In genomic region chr19:46299695-46300094, GRCh38 we compare ENCODE assay signal across 12 cellular contexts. TPM values are rescaled to one million over a fixed set of nuclear protein-coding genes. Genes with fewer than 3 reads are reported as not detected.
A peak's percentile ranks its signal among the peaks of the same experiment; 100 is the strongest.
DNase-seq lines count a peak whose midpoint lies in the region; ATAC-seq, FAIRE-seq and TF ChIP-seq lines count a peak whose summit lies in the region.
"Had no signal": no experiment of that assay in that cellular context is flagged by ENCODE, and none has a peak within 500 bp of the region (broad histone marks: within the 10 kb centered on the region; RNA-seq: fewer than 3 reads in every experiment).

No MANE protein-coding gene starts in this region.

- DNase-seq in kidney (no peak), skeletal muscle cell (ENCODE audit: low read depth) (no peak), COLO668 (lab: John Stamatoyannopoulos, UW; ENCODE audit: unreplicated experiment) (no peak), omental fat pad (ENCODE audit: low spot score) (no peak), 8988T (no peak)
- DNase-seq in activated T-helper 1 cell treated with anti-CD3 and anti-CD28 coated beads, Interleukin-12 subunit alpha, Interleukin-12 subunit beta, Interleukin-2, Interleukin-4 antibody, amounts not matched to agents 30 ng/mL and 10 ng/mL and 1 ng/mL, durations not matched to agents 14 hours and 24 hours and 36 hours (ENCODE audit: low spot score), result no peak
- DNase-seq: central memory CD4-positive, alpha-beta T cell; KG1 had no signal

- intact Hi-C loops in kidney (cut with DNase I), result no loop called here
- intact Hi-C loops in activated T-helper 1 cell treated with anti-CD3 and anti-CD28 coated beads, Interleukin-12 subunit alpha, Interleukin-12 subunit beta, Interleukin-2, Interleukin-4 antibody, amounts not matched to agents 30 ng/mL and 10 ng/mL and 1 ng/mL, durations not matched to agents 14 hours and 24 hours and 36 hours (cut with micrococcal nuclease), result no loop called here

- H3K27me3 Mint-ChIP-seq in brain, result peaks cover 4% of the 10 kb centered on the region
- H3K27me3 Mint-ChIP-seq in activated T-helper 1 cell treated with anti-CD3 and anti-CD28 coated beads, Interleukin-12 subunit alpha, Interleukin-12 subunit beta, Interleukin-2, Interleukin-4 antibody, amounts not matched to agents 30 ng/mL and 10 ng/mL and 1 ng/mL, durations not matched to agents 14 hours and 24 hours and 36 hours (ENCODE audit: insufficient read depth), result peaks cover 25% of the 10 kb centered on the region

- FAIRE-seq in kidney (lab: Jason Lieb, UNC), result no peak

- H3K9me3 Mint-ChIP-seq in brain, result peaks cover 0 to 5% (median 2%) of the 10 kb centered on the region in 5 experiments
- no peaks in the 10 kb centered on the region for H3K9me3 Mint-ChIP-seq in activated T-helper 1 cell treated with anti-CD3 and anti-CD28 coated beads, Interleukin-12 subunit alpha, Interleukin-12 subunit beta, Interleukin-2, Interleukin-4 antibody, amounts not matched to agents 30 ng/mL and 10 ng/mL and 1 ng/mL, durations not matched to agents 14 hours and 24 hours and 36 hours
- H3K9me3 Mint-ChIP-seq: stimulated activated effector memory CD8-positive, alpha-beta T cell treated with anti-CD3 and anti-CD28 coated beads, Interleukin-12 subunit alpha, Interleukin-12 subunit beta, amount 100 ng/mL, for 72 hours had no signal

- peak overlapping the region; percentile 64 to 97 (median 90) for H3K27ac Mint-ChIP-seq in brain
- no peak overlapping the region for H3K27ac Mint-ChIP-seq in activated T-helper 1 cell treated with anti-CD3 and anti-CD28 coated beads, Interleukin-12 subunit alpha, Interleukin-12 subunit beta, Interleukin-2, Interleukin-4 antibody, amounts not matched to agents 30 ng/mL and 10 ng/mL and 1 ng/mL, durations not matched to agents 14 hours and 24 hours and 36 hours
- H3K27ac Mint-ChIP-seq: stimulated activated effector memory CD8-positive, alpha-beta T cell treated with anti-CD3 and anti-CD28 coated beads, Interleukin-12 subunit alpha, Interleukin-12 subunit beta, amount 100 ng/mL, for 72 hours had no signal

- H3K4me3 ChIP-seq in kidney (ENCODE audit: low read length in 2 of 2) (peak overlapping the region; percentile 38 to 56), skeletal muscle cell (ENCODE audit: low read depth, low read length) (peak overlapping the region; percentile 38)

- peak overlapping the region in 4 of 5 experiments; percentile 40 to 90 (median 76) for H3K4me3 Mint-ChIP-seq in brain
- no peak overlapping the region for H3K4me3 Mint-ChIP-seq in activated T-helper 1 cell treated with anti-CD3 and anti-CD28 coated beads, Interleukin-12 subunit alpha, Interleukin-12 subunit beta, Interleukin-2, Interleukin-4 antibody, amounts not matched to agents 30 ng/mL and 10 ng/mL and 1 ng/mL, durations not matched to agents 14 hours and 24 hours and 36 hours
- H3K4me3 Mint-ChIP-seq: stimulated activated effector memory CD8-positive, alpha-beta T cell treated with anti-CD3 and anti-CD28 coated beads, Interleukin-12 subunit alpha, Interleukin-12 subunit beta, amount 100 ng/mL, for 72 hours had no signal

- H3K27ac ChIP-seq in C4-2B (peak overlapping the region; percentile 37), kidney (ENCODE audit: low read depth in 2 of 2, low read length in 2 of 2) (peak overlapping the region; percentile 47 to 75)

- no peaks in the 10 kb centered on the region for H3K36me3 ChIP-seq in kidney (ENCODE audit: control insufficient read depth in 1 of 2, insufficient read depth in 2 of 2, low read length in 2 of 2)

- TF ChIP-seq CTCF in C4-2B (conservative IDR thresholded peaks at IDR 0.05), result no peak
- TF ChIP-seq CTCF in brain (conservative IDR thresholded peaks at IDR 0.05), result no peak
- TF ChIP-seq CTCF in kidney (IDR thresholded peaks at IDR 0.05; ENCODE audit: borderline replicate concordance, extremely low read depth, insufficient read depth), result no peak
- TF ChIP-seq CTCF in omental fat pad (IDR thresholded peaks at IDR 0.05), result no peak

- peaks cover 66% of the 10 kb centered on the region for H3K4me1 Mint-ChIP-seq in brain
- no peaks in the 10 kb centered on the region for H3K4me1 Mint-ChIP-seq in activated T-helper 1 cell treated with anti-CD3 and anti-CD28 coated beads, Interleukin-12 subunit alpha, Interleukin-12 subunit beta, Interleukin-2, Interleukin-4 antibody, amounts not matched to agents 30 ng/mL and 10 ng/mL and 1 ng/mL, durations not matched to agents 14 hours and 24 hours and 36 hours (ENCODE audit: low read depth)
- H3K4me1 Mint-ChIP-seq: stimulated activated effector memory CD8-positive, alpha-beta T cell treated with anti-CD3 and anti-CD28 coated beads, Interleukin-12 subunit alpha, Interleukin-12 subunit beta, amount 100 ng/mL, for 72 hours had no signal

- peak overlapping the region in 1 of 2 donors; percentile 75 for H3K9ac ChIP-seq in kidney (ENCODE audit: low read length in 2 of 2)

- H3K4me1 ChIP-seq in kidney (ENCODE audit: control insufficient read depth in 1 of 2, insufficient read depth in 1 of 2, low read depth in 1 of 2, low read length in 2 of 2), result peaks cover 14 to 29% of the 10 kb centered on the region in 2 donors

- H3K9me3 ChIP-seq in kidney (ENCODE audit: control insufficient read depth in 1 of 2, low read length in 2 of 2), result no peaks in the 10 kb centered on the region

- H3K36me3 Mint-ChIP-seq in brain, result peaks cover 21% of the 10 kb centered on the region
- no peaks in the 10 kb centered on the region for H3K36me3 Mint-ChIP-seq in activated T-helper 1 cell treated with anti-CD3 and anti-CD28 coated beads, Interleukin-12 subunit alpha, Interleukin-12 subunit beta, Interleukin-2, Interleukin-4 antibody, amounts not matched to agents 30 ng/mL and 10 ng/mL and 1 ng/mL, durations not matched to agents 14 hours and 24 hours and 36 hours (ENCODE audit: low read depth)

- ATAC-seq in omental fat pad (ENCODE audit: low FRiP score), result no peak
- ATAC-seq: stimulated activated effector memory CD8-positive, alpha-beta T cell treated with anti-CD3 and anti-CD28 coated beads, Interleukin-12 subunit alpha, Interleukin-12 subunit beta, amount 100 ng/mL, for 72 hours had no signal

RNA-seq across cellular contexts. Expression of gene HIF3A, which starts 2.9 kb away (rescaled TPM):
- polyA plus RNA-seq in brain (ENCODE audit: insufficient read depth, low read depth, low replicate concordance) (3.4 TPM), kidney (ENCODE audit: insufficient read depth, low read depth, low replicate concordance) (3.3 TPM)
- total RNA-seq in kidney (40.4 TPM), omental fat pad (100 to 1,000 TPM in 1 of 4 donors, 10 to 100 TPM in 3; 10.3 to 201 (median 17.6) TPM)
- total RNA-seq in activated T-helper 1 cell treated with anti-CD3 and anti-CD28 coated beads, Interleukin-12 subunit alpha, Interleukin-12 subunit beta, Interleukin-2, Interleukin-4 antibody, amounts not matched to agents 30 ng/mL and 10 ng/mL and 1 ng/mL, durations not matched to agents 14 hours and 24 hours and 36 hours, result not detected in 2 replicates
- total RNA-seq: H4 had no signal

RNA-seq across cellular contexts. Expression of gene PPP5C, which starts 47.2 kb away (rescaled TPM):
- polyA plus RNA-seq in brain (ENCODE audit: insufficient read depth, low read depth, low replicate concordance) (96.7 TPM), kidney (ENCODE audit: insufficient read depth, low read depth, low replicate concordance) (54.3 TPM)
- total RNA-seq in kidney (63.7 TPM), omental fat pad (10 to 100 TPM; 43.2 to 63.8 (median 49.5) TPM)
- total RNA-seq in activated T-helper 1 cell treated with anti-CD3 and anti-CD28 coated beads, Interleukin-12 subunit alpha, Interleukin-12 subunit beta, Interleukin-2, Interleukin-4 antibody, amounts not matched to agents 30 ng/mL and 10 ng/mL and 1 ng/mL, durations not matched to agents 14 hours and 24 hours and 36 hours, result 160 and 173 TPM in 2 replicates

Comparison
In these comparisons a context has a peak if more than half of its experiments do, and no peak if none do; other contexts are left out.
1. RNA of gene HIF3A, which starts 2.9 kb away (total RNA-seq): 40.4 TPM in kidney (single experiment) and 10.3 to 201 TPM in omental fat pad; not detected in activated T-helper 1 cell treated with anti-CD3 and anti-CD28 coated beads, Interleukin-12 subunit alpha, Interleukin-12 subunit beta, Interleukin-2, Interleukin-4 antibody, amounts not matched to agents 30 ng/mL and 10 ng/mL and 1 ng/mL, durations not matched to agents 14 hours and 24 hours and 36 hours; every median in the first group is over 10 times any median in the second.